ENCODE assay signal across 8 cellular contexts in genomic region chr4:38310446-38311043, GRCh38.
DNase-seq lines count a peak whose midpoint lies in the region; ATAC-seq lines count a peak whose summit lies in the region.
"Had no signal": no experiment of that assay in that cellular context is flagged by ENCODE, and none has a peak within 500 bp of the region (broad histone marks: within the 10 kb centered on the region; RNA-seq: fewer than 3 reads in every experiment).

No MANE protein-coding gene starts in this region.

- H3K36me3 Mint-ChIP-seq in activated T-helper 17 cell treated with anti-CD3 and anti-CD28 coated beads, Interleukin-2, amount 50 U/mL, for 72 hours (ENCODE audit: low read depth): peaks cover 12% of the 10 kb centered on the region

- H3K27ac Mint-ChIP-seq in activated T-helper 17 cell treated with anti-CD3 and anti-CD28 coated beads, Interleukin-2, amount 50 U/mL, for 72 hours: peak overlapping the region; percentile 90

- peak; percentile 91 for ATAC-seq in GM21423 (IDR thresholded peaks at IDR 0.05; ENCODE audit: unreplicated experiment)
- peak; percentile 89 for ATAC-seq in activated T-helper 17 cell treated with anti-CD3 and anti-CD28 coated beads, Interleukin-2, amount 50 U/mL, for 72 hours (replicated peaks)

- peak overlapping the region; percentile 68 for H3K4me3 Mint-ChIP-seq in activated T-helper 17 cell treated with anti-CD3 and anti-CD28 coated beads, Interleukin-2, amount 50 U/mL, for 72 hours

- DNase-seq in HT1080 (ENCODE audit: low read depth) (peak; percentile 66), SIG-M5 (lab: John Stamatoyannopoulos, UW) (no peak), NCI-H1436 (lab: John Stamatoyannopoulos, UW) (no peak), DMS79 (lab: John Stamatoyannopoulos, UW) (no peak)
- DNase-seq in stimulated activated CD4-positive, alpha-beta T cell treated with anti-CD3 and anti-CD28 coated beads, Interleukin-15, amount 100 ng/mL, for 1 hour (ENCODE audit: low read depth in 1 of 2, low spot score in 1 of 2): peak; percentile 20 to 41
- DNase-seq: right lobe of liver had no signal

- no peaks in the 10 kb centered on the region for H3K9me3 Mint-ChIP-seq in activated T-helper 17 cell treated with anti-CD3 and anti-CD28 coated beads, Interleukin-2, amount 50 U/mL, for 72 hours

- H3K4me1 Mint-ChIP-seq in activated T-helper 17 cell treated with anti-CD3 and anti-CD28 coated beads, Interleukin-2, amount 50 U/mL, for 72 hours: peaks cover 45% of the 10 kb centered on the region

- H3K27me3 Mint-ChIP-seq in activated T-helper 17 cell treated with anti-CD3 and anti-CD28 coated beads, Interleukin-2, amount 50 U/mL, for 72 hours: no peaks in the 10 kb centered on the region

Comparison
In these comparisons a context has a peak if more than half of its experiments do, and no peak if none do; other contexts are left out.
1. DNase-seq: peak in HT1080 (single experiment) and stimulated activated CD4-positive, alpha-beta T cell treated with anti-CD3 and anti-CD28 coated beads, Interleukin-15, amount 100 ng/mL, for 1 hour (2 of 2); none in SIG-M5 (single experiment), NCI-H1436 (single experiment) and DMS79 (single experiment).